ENCODE assay signal across 9 cellular contexts in genomic region chr19:49450405-49450804, GRCh38. TPM values are rescaled to one million over a fixed set of nuclear protein-coding genes. Genes with fewer than 3 reads are reported as not detected.
DNase-seq lines count a peak whose midpoint lies in the region; ATAC-seq and TF ChIP-seq lines count a peak whose summit lies in the region.
"Had no signal": no experiment of that assay in that cellular context is flagged by ENCODE, and none has a peak within 500 bp of the region (broad histone marks: within the 10 kb centered on the region; RNA-seq: fewer than 3 reads in every experiment).

No MANE protein-coding gene starts in this region.

- H3K27ac ChIP-seq in DND-41 (ENCODE audit: low read length) (peak overlapping the region; percentile 24), ectodermal cell (ENCODE audit: insufficient read depth, low read depth, low read length, poor library complexity, severe bottlenecking) (no peak overlapping the region), parathyroid adenoma (no peak overlapping the region)

- H3K9ac ChIP-seq in DND-41 (ENCODE audit: low read depth, low read length) (peak overlapping the region; percentile 85), parathyroid adenoma (no peak overlapping the region)

- ATAC-seq in DND-41 (ENCODE audit: insufficient read depth, low read depth), result no peak
- ATAC-seq in GM19452 (IDR thresholded peaks at IDR 0.05; ENCODE audit: unreplicated experiment), result no peak
- ATAC-seq in GM21528 (IDR thresholded peaks at IDR 0.05; ENCODE audit: low FRiP score, unreplicated experiment), result no peak
- no peak for ATAC-seq in HG03175 (IDR thresholded peaks at IDR 0.05; ENCODE audit: unreplicated experiment)

- H4K20me1 ChIP-seq in DND-41 (ENCODE audit: insufficient read depth, low read length), result peaks cover 22% of the 10 kb centered on the region; the same call in 1 of the 2 replicates

- peaks cover 36% of the 10 kb centered on the region for H3K4me1 ChIP-seq in DND-41 (ENCODE audit: insufficient read depth, low read length)
- H3K4me1 ChIP-seq in ectodermal cell (ENCODE audit: control insufficient read depth, insufficient read depth, low read length), result peaks cover 6% of the 10 kb centered on the region
- no peaks in the 10 kb centered on the region for H3K4me1 ChIP-seq in parathyroid adenoma

- H3K4me2 ChIP-seq in DND-41 (ENCODE audit: insufficient read depth, low read length) (peak overlapping the region; percentile 78), parathyroid adenoma (ENCODE audit: low read length) (peak overlapping the region; percentile 18)

- H3K79me2 ChIP-seq in DND-41 (ENCODE audit: insufficient read depth, low read length) (peaks cover 49% of the 10 kb centered on the region), parathyroid adenoma (no peaks in the 10 kb centered on the region)

- H3K36me3 ChIP-seq in DND-41 (ENCODE audit: insufficient read depth, low read length) (peaks cover 50% of the 10 kb centered on the region), ectodermal cell (ENCODE audit: control insufficient read depth, insufficient read depth, low read length) (peaks cover 19% of the 10 kb centered on the region), parathyroid adenoma (ENCODE audit: control insufficient read depth, insufficient read depth, low read length) (no peaks in the 10 kb centered on the region)

- H3K27me3 ChIP-seq in DND-41 (ENCODE audit: insufficient read depth, low read length, poor library complexity) (no peaks in the 10 kb centered on the region), ectodermal cell (ENCODE audit: control insufficient read depth, insufficient read depth, low read length, poor library complexity, severe bottlenecking) (no peaks in the 10 kb centered on the region), parathyroid adenoma (ENCODE audit: control insufficient read depth, insufficient read depth, low read length) (no peaks in the 10 kb centered on the region)

- no peak for TF ChIP-seq POLR2A in NB4 (IDR thresholded peaks at IDR 0.05; ENCODE audit: extremely low read depth, insufficient read length)

- H3K9me3 ChIP-seq in DND-41 (ENCODE audit: insufficient read depth, low read length, severe bottlenecking), result no peaks in the 10 kb centered on the region
- H3K9me3 ChIP-seq in ectodermal cell (ENCODE audit: control insufficient read depth, low read length), result no peaks in the 10 kb centered on the region
- no peaks in the 10 kb centered on the region for H3K9me3 ChIP-seq in parathyroid adenoma (ENCODE audit: control insufficient read depth, low read length)

- H2AFZ ChIP-seq in DND-41 (ENCODE audit: low read depth, low read length) (no peak overlapping the region), parathyroid adenoma (no peak overlapping the region)

- no peak for TF ChIP-seq CTCF in DND-41 (IDR thresholded peaks at IDR 0.05; ENCODE audit: borderline replicate concordance, extremely low read depth, low read length, poor library complexity, severe bottlenecking)
- TF ChIP-seq CTCF in NB4 (IDR thresholded peaks at IDR 0.05; ENCODE audit: low read depth, low read length), result no peak
- TF ChIP-seq CTCF in parathyroid adenoma (IDR thresholded peaks at IDR 0.05), result no peak

- peak overlapping the region; percentile 86 to 91; a peak in 3 of 4 replicates for H3K4me3 ChIP-seq in DND-41 (ENCODE audit: low read depth in 1 of 2, low read length in 2 of 2)
- H3K4me3 ChIP-seq in NB4 (ENCODE audit: low read depth, low read length), result peak overlapping the region; percentile 99
- peak overlapping the region; percentile 96 for H3K4me3 ChIP-seq in ectodermal cell (ENCODE audit: insufficient read depth, low read depth, low read length)
- H3K4me3 ChIP-seq in parathyroid adenoma (ENCODE audit: low read depth, low read length), result no peak overlapping the region

- DNase-seq in DND-41, result no peak
- no peak for DNase-seq in NB4 (ENCODE audit: low read depth)
- no peak for DNase-seq in NCI-H1092 (lab: John Stamatoyannopoulos, UW)

- WGBS in ectodermal cell, 2 experiments, result 91 to 94% methylated on average over 7 of the region's 7 CpGs

RNA-seq across cellular contexts. Expression of gene PIH1D1, which starts 1.2 kb away (rescaled TPM):
- 137 TPM for polyA plus RNA-seq in ectodermal cell (2013, experiment 1 of 4)
- 145 TPM for polyA plus RNA-seq in ectodermal cell (2013, experiment 2 of 4)
- polyA plus RNA-seq in ectodermal cell (2013, experiment 3 of 4), result 99.8 TPM
- polyA plus RNA-seq in ectodermal cell (2013, experiment 4 of 4), result 97.5 TPM

RNA-seq across cellular contexts. Expression of gene ALDH16A1, which starts 2.6 kb away (rescaled TPM):
- polyA plus RNA-seq in ectodermal cell (2013, experiment 1 of 4), result 46.6 TPM
- 45.6 TPM for polyA plus RNA-seq in ectodermal cell (2013, experiment 2 of 4)
- polyA plus RNA-seq in ectodermal cell (2013, experiment 3 of 4), result 34.5 TPM
- polyA plus RNA-seq in ectodermal cell (2013, experiment 4 of 4), result 35.1 TPM

RNA-seq across cellular contexts. Expression of gene SLC17A7, which starts 9.1 kb away (rescaled TPM):
- 3.3 TPM for polyA plus RNA-seq in ectodermal cell (2013, experiment 1 of 4)
- polyA plus RNA-seq in ectodermal cell (2013, experiment 2 of 4), result 2.8 TPM
- polyA plus RNA-seq in ectodermal cell (2013, experiment 3 of 4), result 3.0 TPM
- polyA plus RNA-seq in ectodermal cell (2013, experiment 4 of 4), result 3.2 TPM

RNA-seq across cellular contexts. Expression of gene FLT3LG, which starts 23.6 kb away (rescaled TPM):
- polyA plus RNA-seq in ectodermal cell (2013, experiment 1 of 4), result 2.0 TPM
- polyA plus RNA-seq in ectodermal cell (2013, experiment 2 of 4), result 2.8 TPM
- polyA plus RNA-seq in ectodermal cell (2013, experiment 3 of 4), result 2.3 TPM
- 3.4 TPM for polyA plus RNA-seq in ectodermal cell (2013, experiment 4 of 4)

RNA-seq across cellular contexts. Expression of gene GFY, which starts 25.2 kb away (rescaled TPM):
- 0.94 TPM for polyA plus RNA-seq in ectodermal cell (2013, experiment 1 of 4)
- 0.64 TPM for polyA plus RNA-seq in ectodermal cell (2013, experiment 2 of 4)
- 0.21 TPM for polyA plus RNA-seq in ectodermal cell (2013, experiment 3 of 4)
- polyA plus RNA-seq in ectodermal cell (2013, experiment 4 of 4), result 0.32 TPM
- polyA plus RNA-seq: urinary bladder had no signal
